24 cellular contexts compared by ENCODE assay signal in genomic region chr10:19906108-19906791, GRCh38.
"Had no signal": no experiment of that assay in that cellular context is flagged by ENCODE, and none has a peak within 500 bp of the region (broad histone marks: within the 10 kb centered on the region; RNA-seq: fewer than 3 reads in every experiment).

No MANE protein-coding gene starts in this region.

- H3K36me3 ChIP-seq: ascending aorta, SJCRH30 had no signal

- H3K27me3 ChIP-seq: ascending aorta, SJCRH30 had no signal

- H3K4me1 ChIP-seq: SJCRH30 had no signal

- H3K36me3 Mint-ChIP-seq: activated naive CD4-positive, alpha-beta T cell treated with anti-CD3 and anti-CD28 coated beads, Interleukin-2, amount 50 U/mL, for 24 hours had no signal

- H3K9me3 ChIP-seq: ascending aorta, SJCRH30, SK-N-SH had no signal

- DNase-seq: activated CD4-positive, alpha-beta T cell treated with anti-CD3 and anti-CD28 coated beads for 48 hours; activated CD4-positive, alpha-beta T cell treated with anti-CD3 and anti-CD28 coated beads, Interleukin-2, amount 50 U/mL, for 4 hours; activated CD4-positive, CD25-positive, alpha-beta regulatory T cell treated with anti-CD3 and anti-CD28 coated beads, Interleukin-2, amount 50 U/mL, for 72 hours; activated CD8-positive, alpha-beta memory T cell treated with anti-CD3 and anti-CD28 coated beads, Interleukin-2, amount 50 U/mL, for 48 hours; activated CD8-positive, alpha-beta T cell treated with anti-CD3 and anti-CD28 coated beads, Interleukin-2, amount 10 ng/mL, durations not matched to agents 7 days and 5 days; activated effector memory CD4-positive, alpha-beta T cell treated with Interleukin-2 at 50 U/mL for 16 hours; activated naive CD4-positive, alpha-beta T cell; activated T-cell treated with anti-CD3 and anti-CD28 coated beads, Interleukin-2, amount 50 U/mL, for 1 hour; cerebellar nuclear complex; Kasumi-1; KBM-7; NCI-H1417; NCI-H1930; NCI-H2171 treated with DMSO at 0.1 percent for 48 hours; NCI-H226; NCI-H526 treated with DMSO at 0.1 percent for 48 hours; NCI-H82; SJCRH30; SK-N-SH; SW 1271 had no signal

- H3K4me3 ChIP-seq: ascending aorta, SJCRH30 had no signal

- H3K27me3 Mint-ChIP-seq: activated naive CD4-positive, alpha-beta T cell treated with anti-CD3 and anti-CD28 coated beads, Interleukin-2, amount 50 U/mL, for 24 hours had no signal

- ATAC-seq: activated CD8-positive, alpha-beta T cell treated with anti-CD3 and anti-CD28 coated beads, Interleukin-2, amount 10 ng/mL, durations not matched to agents 7 days and 5 days had no signal

- H3K4me1 Mint-ChIP-seq: activated naive CD4-positive, alpha-beta T cell treated with anti-CD3 and anti-CD28 coated beads, Interleukin-2, amount 50 U/mL, for 24 hours had no signal

- H3K4me3 Mint-ChIP-seq: activated CD8-positive, alpha-beta T cell treated with anti-CD3 and anti-CD28 coated beads, Interleukin-2, amount 10 ng/mL, durations not matched to agents 7 days and 5 days; activated naive CD4-positive, alpha-beta T cell treated with anti-CD3 and anti-CD28 coated beads, Interleukin-2, amount 50 U/mL, for 24 hours; brain; T-helper 2 cell treated with Interferon-gamma antibody and Interleukin-4, amounts not matched to agents 5 μg/mL and 100 μg/mL, for 36 hours had no signal

- H3K27ac ChIP-seq: ascending aorta, SJCRH30 had no signal

- H3K27ac Mint-ChIP-seq: activated CD8-positive, alpha-beta T cell treated with anti-CD3 and anti-CD28 coated beads, Interleukin-2, amount 10 ng/mL, durations not matched to agents 7 days and 5 days; activated naive CD4-positive, alpha-beta T cell treated with anti-CD3 and anti-CD28 coated beads, Interleukin-2, amount 50 U/mL, for 24 hours; T-helper 2 cell treated with Interferon-gamma antibody and Interleukin-4, amounts not matched to agents 5 μg/mL and 100 μg/mL, for 36 hours had no signal
